In the genomic region with DNA sequence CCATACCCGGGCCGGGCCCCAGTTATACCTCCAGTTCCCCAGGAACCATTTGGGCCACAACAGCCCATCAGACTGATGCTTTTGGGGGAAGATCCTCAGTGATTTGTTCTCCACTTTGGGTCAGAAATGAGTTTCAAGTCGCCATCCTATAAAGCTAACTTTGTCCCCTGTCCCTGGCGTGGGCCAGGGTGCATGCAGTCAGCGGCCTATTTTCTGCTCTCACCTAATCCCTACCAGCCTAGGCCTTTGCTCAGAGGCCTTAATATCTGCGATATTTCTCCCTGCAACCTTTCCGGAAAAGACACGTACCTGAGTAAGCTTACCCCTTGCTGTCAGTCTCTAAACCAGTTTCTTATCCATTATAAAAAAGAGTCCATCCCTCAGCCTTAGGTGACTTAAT, we compare ENCODE assay signal across 2 cellular contexts.
TF ChIP-seq lines count a peak whose summit lies in the region.

No MANE protein-coding gene starts in this region.

TF ChIP-seq in WTC11, 78 proteins besides CTCF, POLR2A, EP300 and RAD21:
- TF ChIP-seq, protein P1, sequence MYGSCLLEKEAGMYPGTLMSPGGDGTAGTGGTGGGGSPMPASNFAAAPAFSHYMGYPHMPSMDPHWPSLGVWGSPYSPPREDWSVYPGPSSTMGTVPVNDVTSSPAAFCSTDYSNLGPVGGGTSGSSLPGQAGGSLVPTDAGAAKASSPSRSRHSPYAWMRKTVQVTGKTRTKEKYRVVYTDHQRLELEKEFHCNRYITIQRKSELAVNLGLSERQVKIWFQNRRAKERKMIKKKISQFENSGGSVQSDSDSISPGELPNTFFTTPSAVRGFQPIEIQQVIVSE (CRISPR knock-in tag; IDR thresholded peaks at IDR 0.05; ENCODE audit: borderline replicate concordance): no peak
- TF ChIP-seq, protein P2, sequence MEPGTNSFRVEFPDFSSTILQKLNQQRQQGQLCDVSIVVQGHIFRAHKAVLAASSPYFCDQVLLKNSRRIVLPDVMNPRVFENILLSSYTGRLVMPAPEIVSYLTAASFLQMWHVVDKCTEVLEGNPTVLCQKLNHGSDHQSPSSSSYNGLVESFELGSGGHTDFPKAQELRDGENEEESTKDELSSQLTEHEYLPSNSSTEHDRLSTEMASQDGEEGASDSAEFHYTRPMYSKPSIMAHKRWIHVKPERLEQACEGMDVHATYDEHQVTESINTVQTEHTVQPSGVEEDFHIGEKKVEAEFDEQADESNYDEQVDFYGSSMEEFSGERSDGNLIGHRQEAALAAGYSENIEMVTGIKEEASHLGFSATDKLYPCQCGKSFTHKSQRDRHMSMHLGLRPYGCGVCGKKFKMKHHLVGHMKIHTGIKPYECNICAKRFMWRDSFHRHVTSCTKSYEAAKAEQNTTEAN (CRISPR knock-in tag; IDR thresholded peaks at IDR 0.05): no peak
- TF ChIP-seq, protein P3, sequence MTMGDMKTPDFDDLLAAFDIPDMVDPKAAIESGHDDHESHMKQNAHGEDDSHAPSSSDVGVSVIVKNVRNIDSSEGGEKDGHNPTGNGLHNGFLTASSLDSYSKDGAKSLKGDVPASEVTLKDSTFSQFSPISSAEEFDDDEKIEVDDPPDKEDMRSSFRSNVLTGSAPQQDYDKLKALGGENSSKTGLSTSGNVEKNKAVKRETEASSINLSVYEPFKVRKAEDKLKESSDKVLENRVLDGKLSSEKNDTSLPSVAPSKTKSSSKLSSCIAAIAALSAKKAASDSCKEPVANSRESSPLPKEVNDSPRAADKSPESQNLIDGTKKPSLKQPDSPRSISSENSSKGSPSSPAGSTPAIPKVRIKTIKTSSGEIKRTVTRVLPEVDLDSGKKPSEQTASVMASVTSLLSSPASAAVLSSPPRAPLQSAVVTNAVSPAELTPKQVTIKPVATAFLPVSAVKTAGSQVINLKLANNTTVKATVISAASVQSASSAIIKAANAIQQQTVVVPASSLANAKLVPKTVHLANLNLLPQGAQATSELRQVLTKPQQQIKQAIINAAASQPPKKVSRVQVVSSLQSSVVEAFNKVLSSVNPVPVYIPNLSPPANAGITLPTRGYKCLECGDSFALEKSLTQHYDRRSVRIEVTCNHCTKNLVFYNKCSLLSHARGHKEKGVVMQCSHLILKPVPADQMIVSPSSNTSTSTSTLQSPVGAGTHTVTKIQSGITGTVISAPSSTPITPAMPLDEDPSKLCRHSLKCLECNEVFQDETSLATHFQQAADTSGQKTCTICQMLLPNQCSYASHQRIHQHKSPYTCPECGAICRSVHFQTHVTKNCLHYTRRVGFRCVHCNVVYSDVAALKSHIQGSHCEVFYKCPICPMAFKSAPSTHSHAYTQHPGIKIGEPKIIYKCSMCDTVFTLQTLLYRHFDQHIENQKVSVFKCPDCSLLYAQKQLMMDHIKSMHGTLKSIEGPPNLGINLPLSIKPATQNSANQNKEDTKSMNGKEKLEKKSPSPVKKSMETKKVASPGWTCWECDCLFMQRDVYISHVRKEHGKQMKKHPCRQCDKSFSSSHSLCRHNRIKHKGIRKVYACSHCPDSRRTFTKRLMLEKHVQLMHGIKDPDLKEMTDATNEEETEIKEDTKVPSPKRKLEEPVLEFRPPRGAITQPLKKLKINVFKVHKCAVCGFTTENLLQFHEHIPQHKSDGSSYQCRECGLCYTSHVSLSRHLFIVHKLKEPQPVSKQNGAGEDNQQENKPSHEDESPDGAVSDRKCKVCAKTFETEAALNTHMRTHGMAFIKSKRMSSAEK (CRISPR knock-in tag; IDR thresholded peaks at IDR 0.05; ENCODE audit: borderline replicate concordance): no peak
- TF ChIP-seq FOXP1 (CRISPR knock-in tag; IDR thresholded peaks at IDR 0.05; ENCODE audit: borderline replicate concordance) (no peak), TEAD1 (CRISPR knock-in tag; IDR thresholded peaks at IDR 0.05) (no peak), ZNF263 (CRISPR knock-in tag; IDR thresholded peaks at IDR 0.05; ENCODE audit: low read depth) (no peak), EMX1 (CRISPR knock-in tag; IDR thresholded peaks at IDR 0.05) (no peak)
- TF ChIP-seq, protein P4, sequence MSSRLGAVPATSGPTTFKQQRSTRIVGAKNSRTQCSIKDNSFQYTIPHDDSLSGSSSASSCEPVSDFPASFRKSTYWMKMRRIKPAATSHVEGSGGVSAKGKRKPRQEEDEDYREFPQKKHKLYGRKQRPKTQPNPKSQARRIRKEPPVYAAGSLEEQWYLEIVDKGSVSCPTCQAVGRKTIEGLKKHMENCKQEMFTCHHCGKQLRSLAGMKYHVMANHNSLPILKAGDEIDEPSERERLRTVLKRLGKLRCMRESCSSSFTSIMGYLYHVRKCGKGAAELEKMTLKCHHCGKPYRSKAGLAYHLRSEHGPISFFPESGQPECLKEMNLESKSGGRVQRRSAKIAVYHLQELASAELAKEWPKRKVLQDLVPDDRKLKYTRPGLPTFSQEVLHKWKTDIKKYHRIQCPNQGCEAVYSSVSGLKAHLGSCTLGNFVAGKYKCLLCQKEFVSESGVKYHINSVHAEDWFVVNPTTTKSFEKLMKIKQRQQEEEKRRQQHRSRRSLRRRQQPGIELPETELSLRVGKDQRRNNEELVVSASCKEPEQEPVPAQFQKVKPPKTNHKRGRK (CRISPR knock-in tag; IDR thresholded peaks at IDR 0.05; ENCODE audit: borderline replicate concordance): no peak

TF ChIP-seq in HepG2, 621 proteins besides CTCF, POLR2A, EP300 and RAD21:
- TF ChIP-seq ZNF567 (CRISPR knock-in tag; IDR thresholded peaks at IDR 0.05; ENCODE audit: borderline replicate concordance) (no peak), ZNF547 (CRISPR knock-in tag; IDR thresholded peaks at IDR 0.05) (no peak), ZNF260 (CRISPR knock-in tag; IDR thresholded peaks at IDR 0.05; ENCODE audit: borderline replicate concordance, low read depth) (no peak), ZNF605 (CRISPR knock-in tag; IDR thresholded peaks at IDR 0.05) (no peak), SNAPC2 (CRISPR knock-in tag; IDR thresholded peaks at IDR 0.05) (no peak), CEBPB (IDR thresholded peaks at IDR 0.05; ENCODE audit: borderline replicate concordance, low read depth, low read length) (no peak)
- TF ChIP-seq, protein P5, sequence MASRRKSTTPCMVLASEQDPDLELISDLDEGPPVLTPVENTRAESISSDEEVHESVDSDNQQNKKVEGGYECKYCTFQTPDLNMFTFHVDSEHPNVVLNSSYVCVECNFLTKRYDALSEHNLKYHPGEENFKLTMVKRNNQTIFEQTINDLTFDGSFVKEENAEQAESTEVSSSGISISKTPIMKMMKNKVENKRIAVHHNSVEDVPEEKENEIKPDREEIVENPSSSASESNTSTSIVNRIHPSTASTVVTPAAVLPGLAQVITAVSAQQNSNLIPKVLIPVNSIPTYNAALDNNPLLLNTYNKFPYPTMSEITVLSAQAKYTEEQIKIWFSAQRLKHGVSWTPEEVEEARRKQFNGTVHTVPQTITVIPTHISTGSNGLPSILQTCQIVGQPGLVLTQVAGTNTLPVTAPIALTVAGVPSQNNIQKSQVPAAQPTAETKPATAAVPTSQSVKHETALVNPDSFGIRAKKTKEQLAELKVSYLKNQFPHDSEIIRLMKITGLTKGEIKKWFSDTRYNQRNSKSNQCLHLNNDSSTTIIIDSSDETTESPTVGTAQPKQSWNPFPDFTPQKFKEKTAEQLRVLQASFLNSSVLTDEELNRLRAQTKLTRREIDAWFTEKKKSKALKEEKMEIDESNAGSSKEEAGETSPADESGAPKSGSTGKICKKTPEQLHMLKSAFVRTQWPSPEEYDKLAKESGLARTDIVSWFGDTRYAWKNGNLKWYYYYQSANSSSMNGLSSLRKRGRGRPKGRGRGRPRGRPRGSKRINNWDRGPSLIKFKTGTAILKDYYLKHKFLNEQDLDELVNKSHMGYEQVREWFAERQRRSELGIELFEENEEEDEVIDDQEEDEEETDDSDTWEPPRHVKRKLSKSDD (CRISPR knock-in tag; IDR thresholded peaks at IDR 0.05; ENCODE audit: low read depth): no peak
- TF ChIP-seq, protein P6, sequence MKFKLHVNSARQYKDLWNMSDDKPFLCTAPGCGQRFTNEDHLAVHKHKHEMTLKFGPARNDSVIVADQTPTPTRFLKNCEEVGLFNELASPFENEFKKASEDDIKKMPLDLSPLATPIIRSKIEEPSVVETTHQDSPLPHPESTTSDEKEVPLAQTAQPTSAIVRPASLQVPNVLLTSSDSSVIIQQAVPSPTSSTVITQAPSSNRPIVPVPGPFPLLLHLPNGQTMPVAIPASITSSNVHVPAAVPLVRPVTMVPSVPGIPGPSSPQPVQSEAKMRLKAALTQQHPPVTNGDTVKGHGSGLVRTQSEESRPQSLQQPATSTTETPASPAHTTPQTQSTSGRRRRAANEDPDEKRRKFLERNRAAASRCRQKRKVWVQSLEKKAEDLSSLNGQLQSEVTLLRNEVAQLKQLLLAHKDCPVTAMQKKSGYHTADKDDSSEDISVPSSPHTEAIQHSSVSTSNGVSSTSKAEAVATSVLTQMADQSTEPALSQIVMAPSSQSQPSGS (CRISPR knock-in tag; IDR thresholded peaks at IDR 0.05): no peak
TF ChIP-seq in HepG2: peak in this region for 0.
